In the genomic region with DNA sequence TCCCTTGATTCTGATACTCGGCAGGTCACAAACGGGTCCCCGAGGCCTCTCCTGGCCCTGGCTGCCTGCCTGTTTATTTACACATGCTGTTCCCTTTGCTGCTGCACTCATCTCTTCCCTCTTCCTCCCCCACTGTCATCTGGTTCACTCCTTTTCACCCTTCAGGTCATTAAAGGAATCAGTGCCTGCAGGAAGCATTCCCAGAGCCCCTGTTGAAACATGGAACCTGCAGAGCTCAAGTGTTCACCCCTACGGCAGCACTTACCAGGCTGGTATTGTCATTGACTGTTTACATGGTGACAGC, we compare ENCODE assay signal across 22 cellular contexts.
A peak's percentile ranks its signal among the peaks of the same experiment; 100 is the strongest.
DNase-seq lines count a peak whose midpoint lies in the region; ATAC-seq and TF ChIP-seq lines count a peak whose summit lies in the region.
"Had no signal": no experiment of that assay in that cellular context is flagged by ENCODE, and none has a peak within 500 bp of the region (broad histone marks: within the 10 kb centered on the region; RNA-seq: fewer than 3 reads in every experiment).

No MANE protein-coding gene starts in this region.

- H3K18ac ChIP-seq in IMR-90 (ENCODE audit: low read depth, low read length) = no peak overlapping the region

- no peaks in the 10 kb centered on the region for H3K36me3 ChIP-seq in IMR-90 (ENCODE audit: control insufficient read depth, insufficient read depth, low read length)
- peaks cover 0 to 28% of the 10 kb centered on the region in 2 donors for H3K36me3 ChIP-seq in gastroesophageal sphincter
- H3K36me3 ChIP-seq: tibial nerve had no signal

- no peak for ATAC-seq in IMR-90 (ENCODE audit: low read depth)
- no peak for ATAC-seq in gastroesophageal sphincter
- ATAC-seq in HG03108 (IDR thresholded peaks at IDR 0.05; ENCODE audit: unreplicated experiment) = no peak
- ATAC-seq in HG03432 (IDR thresholded peaks at IDR 0.05; ENCODE audit: unreplicated experiment) = no peak
- ATAC-seq: activated CD8-positive, alpha-beta memory T cell treated with anti-CD3 and anti-CD28 coated beads, Interleukin-2, amount 10 ng/mL, durations not matched to agents 7 days and 5 days; effector memory CD8-positive, alpha-beta T cell; GM12878 had no signal

- POLR2A ChIA-PET in IMR-90 (lab: Charles Lee; ENCODE audit: unreplicated experiment) = no interaction called here

- H3K27ac ChIP-seq in IMR-90 (ENCODE audit: insufficient read depth, low read length) (no peak overlapping the region), gastroesophageal sphincter (peak overlapping the region; percentile 12 to 84 (median 73))
- H3K27ac ChIP-seq: SJSA1, tibial nerve had no signal

- H3K9ac ChIP-seq in IMR-90 (ENCODE audit: low read depth, low read length) = no peak overlapping the region

- H4K20me1 ChIP-seq in IMR-90 (ENCODE audit: insufficient read depth, low read length) = no peaks in the 10 kb centered on the region

- TF ChIP-seq POLR2A in IMR-90 (IDR thresholded peaks at IDR 0.05; ENCODE audit: low read depth, low read length) = no peak
- TF ChIP-seq POLR2A in gastroesophageal sphincter (IDR thresholded peaks at IDR 0.05) = no peak

- no peak overlapping the region for H4K91ac ChIP-seq in IMR-90 (ENCODE audit: insufficient read depth, low read depth, low read length)

- no peak for TF ChIP-seq EP300 in gastroesophageal sphincter (IDR thresholded peaks at IDR 0.05)

- H3K23ac ChIP-seq in IMR-90 (ENCODE audit: low read depth, low read length) = no peak overlapping the region

- CTCF ChIA-PET in IMR-90 (lab: Yijun Ruan, JAX) = interaction anchor here (5.6 kb wide), 1 partner anchor 76 kb away, joined by 67 read pairs; the partner anchor contains the start of gene JPH2

- WGBS in IMR-90 (ENCODE audit: extremely low coverage in 2 of 2, insufficient read length in 1 of 2), 2 experiments = 0% methylated on average over 1 of the region's 4 CpGs; no CpG with 5 or more reads in 1 of the 2 experiments
- 20% methylated on average over 4 of the region's 4 CpGs; no CpG with 5 or more reads in 1 of the 2 donors for WGBS in gastroesophageal sphincter (ENCODE audit: low coverage in 1 of 2), 2 donors

- no peaks in the 10 kb centered on the region; a peak in 1 of 4 replicates for H3K79me1 ChIP-seq in IMR-90 (ENCODE audit: low read depth in 1 of 2, low read length in 2 of 2)

- no peak overlapping the region for H3K14ac ChIP-seq in IMR-90 (replicated peaks; ENCODE audit: low read depth, low read length)

- no peak overlapping the region for H2BK20ac ChIP-seq in IMR-90 (ENCODE audit: low read depth, low read length)

- TF ChIP-seq CTCF in IMR-90 (conservative IDR thresholded peaks at IDR 0.05; ENCODE audit: low read depth, low read length) (no peak), gastroesophageal sphincter (IDR thresholded peaks at IDR 0.05) (no peak)

- no peak overlapping the region for H2BK120ac ChIP-seq in IMR-90 (ENCODE audit: low read depth, low read length)

- DNase-seq in DMS153 (lab: John Stamatoyannopoulos, UW) = peak; percentile 75
- no peak for DNase-seq in IMR-90
- DNase-seq in NCI-H2227 (lab: John Stamatoyannopoulos, UW; ENCODE audit: unreplicated experiment) = peak; percentile 71
- DNase-seq in stimulated activated CD4-positive, alpha-beta T cell treated with anti-CD3 and anti-CD28 coated beads, Interleukin-4, amount 100 ng/mL, for 24 hours = no peak
- DNase-seq in T-helper 2 cell = no peak
- DNase-seq: activated CD4-positive, alpha-beta T cell treated with anti-CD3 and anti-CD28 coated beads, Interleukin-2, amount 10 ng/mL, durations not matched to agents 7 days and 5 days; activated CD8-positive, alpha-beta memory T cell treated with anti-CD3 and anti-CD28 coated beads, Interleukin-2, amount 10 ng/mL, durations not matched to agents 7 days and 5 days; activated naive CD4-positive, alpha-beta T cell treated with Interleukin-2 at 50 U/mL for 16 hours; CD4-positive, alpha-beta T cell; effector memory CD8-positive, alpha-beta T cell; MM.1S; NCI-H1436 treated with DMSO at 0.1 percent for 48 hours; NCI-H226; NCI-H82; RPMI8226; stimulated activated CD4-positive, alpha-beta T cell treated with anti-CD3 and anti-CD28 coated beads, Interleukin-4, amount 100 ng/mL, for 1 hour had no signal

- no peak overlapping the region for H4K8ac ChIP-seq in IMR-90 (ENCODE audit: low read depth in 2 of 2, low read length in 2 of 2)

- no peak overlapping the region for H2AFZ ChIP-seq in IMR-90 (replicated peaks; ENCODE audit: low read length, poor library complexity)

- in situ Hi-C loops in IMR-90 (cut with MboI; ENCODE audit: low sequenced_read_pairs) = no loop called here

- no peak overlapping the region for H2BK5ac ChIP-seq in IMR-90 (ENCODE audit: low read depth, low read length, poor library complexity, severe bottlenecking)

- H3K9me1 ChIP-seq in IMR-90 (ENCODE audit: insufficient read depth, low read length) = no peaks in the 10 kb centered on the region; the same call in 1 of the 2 replicates

- dilution Hi-C loops in IMR-90 (cut with HindIII; ENCODE audit: low sequenced_read_pairs, unreplicated experiment) = no loop called here

- H3K4me3 ChIP-seq in IMR-90 (ENCODE audit: insufficient read depth, low read depth, low read length) (no peak overlapping the region), gastroesophageal sphincter (no peak overlapping the region)
- H3K4me3 ChIP-seq: GM12878, SJSA1, tibial nerve had no signal

- H3K4me1 ChIP-seq in IMR-90 (ENCODE audit: control insufficient read depth, insufficient read depth, low read length) (peaks cover 1% of the 10 kb centered on the region; the same call in 1 of the 2 replicates), gastroesophageal sphincter (peaks cover 2 to 77% (median 3%) of the 10 kb centered on the region in 3 donors)
- H3K4me1 ChIP-seq: SJSA1, tibial nerve had no signal

- no peak overlapping the region for H3K4ac ChIP-seq in IMR-90 (ENCODE audit: low read depth, low read length)

- intact Hi-C loops in IMR-90 (cut with micrococcal nuclease) = no loop called here

- no peak overlapping the region for H2BK15ac ChIP-seq in IMR-90 (ENCODE audit: low read depth, low read length)

- H3K4me2 ChIP-seq in IMR-90 (ENCODE audit: low read depth, low read length) = no peak overlapping the region

- no peak overlapping the region for H3K56ac ChIP-seq in IMR-90 (ENCODE audit: extremely low read depth, insufficient read depth, low read length)

- no TSS peak for BruUV-seq in IMR-90 (replicated peaks; lab: Mats Ljungman, UMichigan)

- peak overlapping the region; percentile 9 for H2AK9ac ChIP-seq in IMR-90 (replicated peaks; ENCODE audit: low read depth, low read length, poor library complexity)

- H3K9me3 ChIP-seq in IMR-90 (ENCODE audit: control insufficient read depth, insufficient read depth, low read length) = no peaks in the 10 kb centered on the region
- H3K9me3 ChIP-seq in gastroesophageal sphincter = no peaks in the 10 kb centered on the region
- H3K9me3 ChIP-seq: SJSA1, tibial nerve had no signal

- no peak overlapping the region for H2AK5ac ChIP-seq in IMR-90 (ENCODE audit: low read depth, low read length)

- H3K27me3 ChIP-seq in IMR-90 (ENCODE audit: control insufficient read depth, insufficient read depth, low read length) = peaks cover 3% of the 10 kb centered on the region
- H3K27me3 ChIP-seq in gastroesophageal sphincter = peaks cover 14% of the 10 kb centered on the region
- H3K27me3 ChIP-seq: SJSA1 had no signal

- TF ChIP-seq RAD21 in IMR-90 (IDR thresholded peaks at IDR 0.05; ENCODE audit: low read length) = no peak

- H4K5ac ChIP-seq in IMR-90 (ENCODE audit: low read depth, low read length) = no peak overlapping the region

TF ChIP-seq in IMR-90, 13 proteins besides CTCF, POLR2A, EP300 and RAD21:
- TF ChIP-seq MAFK (IDR thresholded peaks at IDR 0.05; ENCODE audit: low read depth, low read length) (no peak), FOS (IDR thresholded peaks at IDR 0.05; ENCODE audit: low read depth, low read length) (no peak), CHD1 (IDR thresholded peaks at IDR 0.05; ENCODE audit: low read depth, low read length) (no peak), SMC3 (IDR thresholded peaks at IDR 0.05; ENCODE audit: low read depth, low read length) (no peak), CEBPB (IDR thresholded peaks at IDR 0.05; ENCODE audit: low read depth, low read length) (no peak), MXI1 (IDR thresholded peaks at IDR 0.05; ENCODE audit: borderline replicate concordance, low read depth, low read length) (no peak), BHLHE40 (IDR thresholded peaks at IDR 0.05; ENCODE audit: low read depth, low read length) (no peak)
- TF ChIP-seq, protein P1, sequence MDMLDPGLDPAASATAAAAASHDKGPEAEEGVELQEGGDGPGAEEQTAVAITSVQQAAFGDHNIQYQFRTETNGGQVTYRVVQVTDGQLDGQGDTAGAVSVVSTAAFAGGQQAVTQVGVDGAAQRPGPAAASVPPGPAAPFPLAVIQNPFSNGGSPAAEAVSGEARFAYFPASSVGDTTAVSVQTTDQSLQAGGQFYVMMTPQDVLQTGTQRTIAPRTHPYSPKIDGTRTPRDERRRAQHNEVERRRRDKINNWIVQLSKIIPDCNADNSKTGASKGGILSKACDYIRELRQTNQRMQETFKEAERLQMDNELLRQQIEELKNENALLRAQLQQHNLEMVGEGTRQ (IDR thresholded peaks at IDR 0.05; ENCODE audit: low read depth, low read length) = no peak
- TF ChIP-seq, protein P2, sequence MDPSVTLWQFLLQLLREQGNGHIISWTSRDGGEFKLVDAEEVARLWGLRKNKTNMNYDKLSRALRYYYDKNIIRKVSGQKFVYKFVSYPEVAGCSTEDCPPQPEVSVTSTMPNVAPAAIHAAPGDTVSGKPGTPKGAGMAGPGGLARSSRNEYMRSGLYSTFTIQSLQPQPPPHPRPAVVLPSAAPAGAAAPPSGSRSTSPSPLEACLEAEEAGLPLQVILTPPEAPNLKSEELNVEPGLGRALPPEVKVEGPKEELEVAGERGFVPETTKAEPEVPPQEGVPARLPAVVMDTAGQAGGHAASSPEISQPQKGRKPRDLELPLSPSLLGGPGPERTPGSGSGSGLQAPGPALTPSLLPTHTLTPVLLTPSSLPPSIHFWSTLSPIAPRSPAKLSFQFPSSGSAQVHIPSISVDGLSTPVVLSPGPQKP (IDR thresholded peaks at IDR 0.05; ENCODE audit: borderline replicate concordance, low read depth, low read length) = no peak

Comparison
In these comparisons a context has a peak if more than half of its experiments do, and no peak if none do; other contexts are left out.
1. DNase-seq: peak in DMS153 (single experiment) and NCI-H2227 (single experiment); none in IMR-90 (single experiment), stimulated activated CD4-positive, alpha-beta T cell treated with anti-CD3 and anti-CD28 coated beads, Interleukin-4, amount 100 ng/mL, for 24 hours (single experiment) and T-helper 2 cell (0 of 5).